Comparison of ENCODE assay signal across 3 cellular contexts in the genomic region with DNA sequence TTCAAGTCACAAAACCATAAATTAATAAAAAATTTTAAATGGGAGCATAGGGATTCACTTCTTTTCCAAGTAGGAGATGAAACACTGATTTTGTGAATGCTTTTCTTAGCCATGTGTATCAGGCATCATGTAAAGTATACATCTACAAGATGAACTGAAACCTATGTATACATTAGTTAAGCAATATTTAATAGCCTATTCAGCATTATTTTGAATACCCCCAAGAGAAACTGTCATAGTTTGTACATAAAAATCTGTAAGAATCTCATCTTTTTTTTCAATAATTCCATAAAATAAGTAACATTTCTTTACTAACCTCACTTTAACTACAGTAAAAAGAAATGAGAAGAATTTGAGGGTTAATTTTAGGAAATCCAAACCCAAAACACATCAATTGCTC.
TF ChIP-seq lines count a peak whose summit lies in the region.

No MANE protein-coding gene starts in this region.

TF ChIP-seq in HepG2, 621 proteins besides CTCF, POLR2A, EP300 and RAD21:
- peak; percentile 21 to 77; a peak in 3 of 4 replicates for TF ChIP-seq MAFK (conservative IDR thresholded peaks at IDR 0.05 in 1 of 2, IDR thresholded peaks at IDR 0.05 in 1 of 2; ENCODE audit: low read length in 2 of 2)
- no peak for TF ChIP-seq FLYWCH1 (CRISPR knock-in tag; IDR thresholded peaks at IDR 0.05)
- TF ChIP-seq ELF3 (CRISPR knock-in tag; IDR thresholded peaks at IDR 0.05): no peak
- TF ChIP-seq HMGA1 (CRISPR knock-in tag; conservative IDR thresholded peaks at IDR 0.05): no peak
- TF ChIP-seq, protein P1, sequence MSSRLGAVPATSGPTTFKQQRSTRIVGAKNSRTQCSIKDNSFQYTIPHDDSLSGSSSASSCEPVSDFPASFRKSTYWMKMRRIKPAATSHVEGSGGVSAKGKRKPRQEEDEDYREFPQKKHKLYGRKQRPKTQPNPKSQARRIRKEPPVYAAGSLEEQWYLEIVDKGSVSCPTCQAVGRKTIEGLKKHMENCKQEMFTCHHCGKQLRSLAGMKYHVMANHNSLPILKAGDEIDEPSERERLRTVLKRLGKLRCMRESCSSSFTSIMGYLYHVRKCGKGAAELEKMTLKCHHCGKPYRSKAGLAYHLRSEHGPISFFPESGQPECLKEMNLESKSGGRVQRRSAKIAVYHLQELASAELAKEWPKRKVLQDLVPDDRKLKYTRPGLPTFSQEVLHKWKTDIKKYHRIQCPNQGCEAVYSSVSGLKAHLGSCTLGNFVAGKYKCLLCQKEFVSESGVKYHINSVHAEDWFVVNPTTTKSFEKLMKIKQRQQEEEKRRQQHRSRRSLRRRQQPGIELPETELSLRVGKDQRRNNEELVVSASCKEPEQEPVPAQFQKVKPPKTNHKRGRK (CRISPR knock-in tag; IDR thresholded peaks at IDR 0.05): no peak
- peak; percentile 72; the same call in 1 of the 2 replicates for TF ChIP-seq MAFF (IDR thresholded peaks at IDR 0.05; ENCODE audit: low read depth, low read length)
- no peak for TF ChIP-seq HNRNPUL1 (IDR thresholded peaks at IDR 0.05; ENCODE audit: low read depth, low read length)

TF ChIP-seq in IMR-90, 13 proteins besides CTCF, POLR2A, EP300 and RAD21:
- no peak for TF ChIP-seq CHD1 (IDR thresholded peaks at IDR 0.05; ENCODE audit: low read depth, low read length)
- TF ChIP-seq MAFK (IDR thresholded peaks at IDR 0.05; ENCODE audit: low read depth, low read length): peak; percentile 74
TF ChIP-seq in IMR-90: peak in this region for 1.

TF ChIP-seq in K562, 482 proteins besides CTCF, POLR2A, EP300 and RAD21:
- TF ChIP-seq PHF20 (IDR thresholded peaks at IDR 0.05; ENCODE audit: partially characterized antibody): no peak
- no peak for TF ChIP-seq MCM2 (IDR thresholded peaks at IDR 0.05; ENCODE audit: low read depth)
- no peak for TF ChIP-seq SIN3B (IDR thresholded peaks at IDR 0.05; ENCODE audit: low read depth)
- no peak for TF ChIP-seq ZNF140 (CRISPR knock-in tag; IDR thresholded peaks at IDR 0.05)
- no peak for TF ChIP-seq SMARCA4 (IDR thresholded peaks at IDR 0.05)
- no peak for TF ChIP-seq ZNF551 (CRISPR knock-in tag; IDR thresholded peaks at IDR 0.05)
- TF ChIP-seq CBX3 (IDR thresholded peaks at IDR 0.05; ENCODE audit: borderline replicate concordance in 1 of 2, low read length in 2 of 2): no peak
- TF ChIP-seq FOXA1 (IDR thresholded peaks at IDR 0.05; ENCODE audit: borderline replicate concordance): no peak
- TF ChIP-seq, protein P2, sequence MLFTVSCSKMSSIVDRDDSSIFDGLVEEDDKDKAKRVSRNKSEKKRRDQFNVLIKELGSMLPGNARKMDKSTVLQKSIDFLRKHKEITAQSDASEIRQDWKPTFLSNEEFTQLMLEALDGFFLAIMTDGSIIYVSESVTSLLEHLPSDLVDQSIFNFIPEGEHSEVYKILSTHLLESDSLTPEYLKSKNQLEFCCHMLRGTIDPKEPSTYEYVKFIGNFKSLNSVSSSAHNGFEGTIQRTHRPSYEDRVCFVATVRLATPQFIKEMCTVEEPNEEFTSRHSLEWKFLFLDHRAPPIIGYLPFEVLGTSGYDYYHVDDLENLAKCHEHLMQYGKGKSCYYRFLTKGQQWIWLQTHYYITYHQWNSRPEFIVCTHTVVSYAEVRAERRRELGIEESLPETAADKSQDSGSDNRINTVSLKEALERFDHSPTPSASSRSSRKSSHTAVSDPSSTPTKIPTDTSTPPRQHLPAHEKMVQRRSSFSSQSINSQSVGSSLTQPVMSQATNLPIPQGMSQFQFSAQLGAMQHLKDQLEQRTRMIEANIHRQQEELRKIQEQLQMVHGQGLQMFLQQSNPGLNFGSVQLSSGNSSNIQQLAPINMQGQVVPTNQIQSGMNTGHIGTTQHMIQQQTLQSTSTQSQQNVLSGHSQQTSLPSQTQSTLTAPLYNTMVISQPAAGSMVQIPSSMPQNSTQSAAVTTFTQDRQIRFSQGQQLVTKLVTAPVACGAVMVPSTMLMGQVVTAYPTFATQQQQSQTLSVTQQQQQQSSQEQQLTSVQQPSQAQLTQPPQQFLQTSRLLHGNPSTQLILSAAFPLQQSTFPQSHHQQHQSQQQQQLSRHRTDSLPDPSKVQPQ (CRISPR knock-in tag; IDR thresholded peaks at IDR 0.05; ENCODE audit: borderline replicate concordance): no peak
- TF ChIP-seq ZNF134 (CRISPR knock-in tag; conservative IDR thresholded peaks at IDR 0.05): no peak
- no peak for TF ChIP-seq PTRF (tag; IDR thresholded peaks at IDR 0.05)
- TF ChIP-seq, protein P3, sequence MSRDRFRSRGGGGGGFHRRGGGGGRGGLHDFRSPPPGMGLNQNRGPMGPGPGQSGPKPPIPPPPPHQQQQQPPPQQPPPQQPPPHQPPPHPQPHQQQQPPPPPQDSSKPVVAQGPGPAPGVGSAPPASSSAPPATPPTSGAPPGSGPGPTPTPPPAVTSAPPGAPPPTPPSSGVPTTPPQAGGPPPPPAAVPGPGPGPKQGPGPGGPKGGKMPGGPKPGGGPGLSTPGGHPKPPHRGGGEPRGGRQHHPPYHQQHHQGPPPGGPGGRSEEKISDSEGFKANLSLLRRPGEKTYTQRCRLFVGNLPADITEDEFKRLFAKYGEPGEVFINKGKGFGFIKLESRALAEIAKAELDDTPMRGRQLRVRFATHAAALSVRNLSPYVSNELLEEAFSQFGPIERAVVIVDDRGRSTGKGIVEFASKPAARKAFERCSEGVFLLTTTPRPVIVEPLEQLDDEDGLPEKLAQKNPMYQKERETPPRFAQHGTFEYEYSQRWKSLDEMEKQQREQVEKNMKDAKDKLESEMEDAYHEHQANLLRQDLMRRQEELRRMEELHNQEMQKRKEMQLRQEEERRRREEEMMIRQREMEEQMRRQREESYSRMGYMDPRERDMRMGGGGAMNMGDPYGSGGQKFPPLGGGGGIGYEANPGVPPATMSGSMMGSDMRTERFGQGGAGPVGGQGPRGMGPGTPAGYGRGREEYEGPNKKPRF (IDR thresholded peaks at IDR 0.05; ENCODE audit: low read depth, low read length): no peak
- TF ChIP-seq, protein P4, sequence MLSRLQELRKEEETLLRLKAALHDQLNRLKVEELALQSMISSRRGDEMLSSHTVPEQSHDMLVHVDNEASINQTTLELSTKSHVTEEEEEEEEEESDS (CRISPR knock-in tag; IDR thresholded peaks at IDR 0.05): no peak
- no peak for TF ChIP-seq FUS (optimal IDR thresholded peaks at IDR 0.05; ENCODE audit: low read depth, low read length)
- TF ChIP-seq ZNF316 (IDR thresholded peaks at IDR 0.05): peak; percentile 80
- TF ChIP-seq RBM39 (optimal IDR thresholded peaks at IDR 0.05; ENCODE audit: low read depth, low read length): no peak
- TF ChIP-seq KLF10 (CRISPR knock-in tag; IDR thresholded peaks at IDR 0.05): no peak
- no peak for TF ChIP-seq YY1 (IDR thresholded peaks at IDR 0.05; ENCODE audit: borderline replicate concordance in 1 of 3, control insufficient read depth in 1 of 3, extremely low read depth in 1 of 3, insufficient read depth in 3 of 3, insufficient read length in 1 of 3, insufficient replicate concordance in 2 of 3, low read depth in 1 of 3, low read length in 2 of 3)
- TF ChIP-seq NCOR1 (IDR thresholded peaks at IDR 0.05): no peak
- peak; percentile 22; the same call in 1 of the 2 replicates for TF ChIP-seq MAFF (IDR thresholded peaks at IDR 0.05; ENCODE audit: low read length)
- TF ChIP-seq, protein P5, sequence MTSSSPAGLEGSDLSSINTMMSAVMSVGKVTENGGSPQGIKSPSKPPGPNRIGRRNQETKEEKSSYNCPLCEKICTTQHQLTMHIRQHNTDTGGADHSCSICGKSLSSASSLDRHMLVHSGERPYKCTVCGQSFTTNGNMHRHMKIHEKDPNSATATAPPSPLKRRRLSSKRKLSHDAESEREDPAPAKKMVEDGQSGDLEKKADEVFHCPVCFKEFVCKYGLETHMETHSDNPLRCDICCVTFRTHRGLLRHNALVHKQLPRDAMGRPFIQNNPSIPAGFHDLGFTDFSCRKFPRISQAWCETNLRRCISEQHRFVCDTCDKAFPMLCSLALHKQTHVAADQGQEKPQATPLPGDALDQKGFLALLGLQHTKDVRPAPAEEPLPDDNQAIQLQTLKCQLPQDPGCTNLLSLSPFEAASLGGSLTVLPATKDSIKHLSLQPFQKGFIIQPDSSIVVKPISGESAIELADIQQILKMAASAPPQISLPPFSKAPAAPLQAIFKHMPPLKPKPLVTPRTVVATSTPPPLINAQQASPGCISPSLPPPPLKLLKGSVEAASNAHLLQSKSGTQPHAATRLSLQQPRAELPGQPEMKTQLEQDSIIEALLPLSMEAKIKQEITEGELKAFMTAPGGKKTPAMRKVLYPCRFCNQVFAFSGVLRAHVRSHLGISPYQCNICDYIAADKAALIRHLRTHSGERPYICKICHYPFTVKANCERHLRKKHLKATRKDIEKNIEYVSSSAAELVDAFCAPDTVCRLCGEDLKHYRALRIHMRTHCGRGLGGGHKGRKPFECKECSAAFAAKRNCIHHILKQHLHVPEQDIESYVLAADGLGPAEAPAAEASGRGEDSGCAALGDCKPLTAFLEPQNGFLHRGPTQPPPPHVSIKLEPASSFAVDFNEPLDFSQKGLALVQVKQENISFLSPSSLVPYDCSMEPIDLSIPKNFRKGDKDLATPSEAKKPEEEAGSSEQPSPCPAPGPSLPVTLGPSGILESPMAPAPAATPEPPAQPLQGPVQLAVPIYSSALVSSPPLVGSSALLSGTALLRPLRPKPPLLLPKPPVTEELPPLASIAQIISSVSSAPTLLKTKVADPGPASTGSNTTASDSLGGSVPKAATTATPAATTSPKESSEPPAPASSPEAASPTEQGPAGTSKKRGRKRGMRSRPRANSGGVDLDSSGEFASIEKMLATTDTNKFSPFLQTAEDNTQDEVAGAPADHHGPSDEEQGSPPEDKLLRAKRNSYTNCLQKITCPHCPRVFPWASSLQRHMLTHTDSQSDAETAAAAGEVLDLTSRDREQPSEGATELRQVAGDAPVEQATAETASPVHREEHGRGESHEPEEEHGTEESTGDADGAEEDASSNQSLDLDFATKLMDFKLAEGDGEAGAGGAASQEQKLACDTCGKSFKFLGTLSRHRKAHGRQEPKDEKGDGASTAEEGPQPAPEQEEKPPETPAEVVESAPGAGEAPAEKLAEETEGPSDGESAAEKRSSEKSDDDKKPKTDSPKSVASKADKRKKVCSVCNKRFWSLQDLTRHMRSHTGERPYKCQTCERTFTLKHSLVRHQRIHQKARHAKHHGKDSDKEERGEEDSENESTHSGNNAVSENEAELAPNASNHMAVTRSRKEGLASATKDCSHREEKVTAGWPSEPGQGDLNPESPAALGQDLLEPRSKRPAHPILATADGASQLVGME (CRISPR knock-in tag; IDR thresholded peaks at IDR 0.05): no peak
- no peak for TF ChIP-seq ZNF507 (tag; conservative IDR thresholded peaks at IDR 0.05)
- peak; percentile 62 for TF ChIP-seq C11orf30 (IDR thresholded peaks at IDR 0.05; ENCODE audit: low read depth)
- TF ChIP-seq ZSCAN32 (CRISPR knock-in tag; IDR thresholded peaks at IDR 0.05): no peak
- peak; percentile 39 for TF ChIP-seq MAFG (tag; conservative IDR thresholded peaks at IDR 0.05)
